Comparison of ENCODE assay signal across 13 cellular contexts in genomic region chr7:158494162-158494586, GRCh38.
DNase-seq lines count a peak whose midpoint lies in the region; ATAC-seq, FAIRE-seq and TF ChIP-seq lines count a peak whose summit lies in the region.
"Had no signal": no experiment of that assay in that cellular context is flagged by ENCODE, and none has a peak within 500 bp of the region (broad histone marks: within the 10 kb centered on the region; RNA-seq: fewer than 3 reads in every experiment).

No MANE protein-coding gene starts in this region.

- no peak overlapping the region for H2AFZ ChIP-seq in SU-DHL-6 (ENCODE audit: low read depth, low read length, severe bottlenecking)

- no peaks in the 10 kb centered on the region for H3K9me2 ChIP-seq in SU-DHL-6 (replicated peaks; ENCODE audit: insufficient read depth, low read length)

- H3K27me3 ChIP-seq in SU-DHL-6 (ENCODE audit: low read length) = no peaks in the 10 kb centered on the region

- no peak overlapping the region for H3K4me2 ChIP-seq in SU-DHL-6 (ENCODE audit: low read depth, low read length, poor library complexity, severe bottlenecking)

- DNase-seq in stimulated activated naive CD8-positive, alpha-beta T cell treated with anti-CD3 and anti-CD28 coated beads, Interleukin-15, amount 100 ng/mL, for 72 hours = peak; percentile 12 to 21
- DNase-seq in stimulated activated naive CD8-positive, alpha-beta T cell treated with anti-CD3 and anti-CD28 coated beads, Interleukin-15, Interleukin-2, amounts not matched to agents 100 U/mL and 50 U/mL, for 24 hours = no peak
- DNase-seq in HuH-7 (ENCODE audit: low spot score) (peak; percentile 46), urothelium cell line (ENCODE audit: low spot score) (peak; percentile 41), NCI-H1092 (lab: John Stamatoyannopoulos, UW) (no peak), iPS-NIHi11 (ENCODE audit: low spot score) (no peak), GDM1 (lab: John Stamatoyannopoulos, UW) (no peak)
- DNase-seq: NCI-H1930; stimulated activated CD4-positive, alpha-beta T cell treated with anti-CD3 and anti-CD28 coated beads, Interleukin-4, amount 100 ng/mL, for 1 hour had no signal

- H3K36me3 ChIP-seq in SU-DHL-6 (ENCODE audit: low read length) = no peaks in the 10 kb centered on the region

- no peak overlapping the region for H3K27ac ChIP-seq in SU-DHL-6 (ENCODE audit: low read depth, low read length)
- H3K27ac ChIP-seq: RWPE1 had no signal

- H3K4me3 ChIP-seq in SU-DHL-6 (ENCODE audit: insufficient read depth, low read length, poor library complexity, severe bottlenecking) = no peak overlapping the region

- H3K27ac Mint-ChIP-seq in stimulated activated naive CD8-positive, alpha-beta T cell treated with anti-CD3 and anti-CD28 coated beads, Interleukin-15, amount 100 ng/mL, for 72 hours = peak overlapping the region in 1 of 2 donors; percentile 27
- H3K27ac Mint-ChIP-seq: activated T-helper 1 cell treated with anti-CD3 and anti-CD28 coated beads, Interleukin-12 subunit alpha, Interleukin-12 subunit beta, Interleukin-2, Interleukin-4 antibody, amounts not matched to agents 30 ng/mL and 10 ng/mL and 1 ng/mL, durations not matched to agents 14 hours and 24 hours and 36 hours had no signal

- peaks cover 37% of the 10 kb centered on the region for H3K27me3 Mint-ChIP-seq in stimulated activated naive CD8-positive, alpha-beta T cell treated with anti-CD3 and anti-CD28 coated beads, Interleukin-15, amount 100 ng/mL, for 72 hours

- peaks cover 6% of the 10 kb centered on the region for H3K4me1 Mint-ChIP-seq in stimulated activated naive CD8-positive, alpha-beta T cell treated with anti-CD3 and anti-CD28 coated beads, Interleukin-15, amount 100 ng/mL, for 72 hours

- no peaks in the 10 kb centered on the region for H4K20me1 ChIP-seq in SU-DHL-6 (ENCODE audit: low read depth, low read length)

- peak; percentile 12 for TF ChIP-seq CTCF in SU-DHL-6 (IDR thresholded peaks at IDR 0.05; ENCODE audit: insufficient read depth, low read length, poor library complexity, severe bottlenecking)

- no peak for FAIRE-seq in urothelium cell line (lab: Jason Lieb, UNC)
- FAIRE-seq: GM12891 had no signal

- peak; percentile 52 for ATAC-seq in stimulated activated naive CD8-positive, alpha-beta T cell treated with anti-CD3 and anti-CD28 coated beads, Interleukin-15, amount 100 ng/mL, for 72 hours
- ATAC-seq in stimulated activated naive CD8-positive, alpha-beta T cell treated with anti-CD3 and anti-CD28 coated beads, Interleukin-15, Interleukin-2, amounts not matched to agents 100 U/mL and 50 U/mL, for 24 hours = no peak

- no peaks in the 10 kb centered on the region for H3K79me2 ChIP-seq in SU-DHL-6 (ENCODE audit: insufficient read depth, low read length)

- no peak overlapping the region for H3K4me3 Mint-ChIP-seq in stimulated activated naive CD8-positive, alpha-beta T cell treated with anti-CD3 and anti-CD28 coated beads, Interleukin-15, amount 100 ng/mL, for 72 hours
- H3K4me3 Mint-ChIP-seq: activated T-helper 1 cell treated with anti-CD3 and anti-CD28 coated beads, Interleukin-12 subunit alpha, Interleukin-12 subunit beta, Interleukin-2, Interleukin-4 antibody, amounts not matched to agents 30 ng/mL and 10 ng/mL and 1 ng/mL, durations not matched to agents 14 hours and 24 hours and 36 hours had no signal

- no peaks in the 10 kb centered on the region for H3F3A ChIP-seq in SU-DHL-6 (ENCODE audit: insufficient read depth)

- H3K9me3 ChIP-seq in SU-DHL-6 (ENCODE audit: insufficient read depth, low read length) = no peaks in the 10 kb centered on the region

- no peaks in the 10 kb centered on the region for H3K9me3 Mint-ChIP-seq in stimulated activated naive CD8-positive, alpha-beta T cell treated with anti-CD3 and anti-CD28 coated beads, Interleukin-15, amount 100 ng/mL, for 72 hours
- H3K9me3 Mint-ChIP-seq: activated T-helper 1 cell treated with anti-CD3 and anti-CD28 coated beads, Interleukin-12 subunit alpha, Interleukin-12 subunit beta, Interleukin-2, Interleukin-4 antibody, amounts not matched to agents 30 ng/mL and 10 ng/mL and 1 ng/mL, durations not matched to agents 14 hours and 24 hours and 36 hours had no signal

- H3K9ac ChIP-seq in SU-DHL-6 (ENCODE audit: low read length) = no peak overlapping the region

Comparison
In these comparisons a context has a peak if more than half of its experiments do, and no peak if none do; other contexts are left out.
1. DNase-seq: peak in stimulated activated naive CD8-positive, alpha-beta T cell treated with anti-CD3 and anti-CD28 coated beads, Interleukin-15, amount 100 ng/mL, for 72 hours (2 of 2), HuH-7 (single experiment) and urothelium cell line (single experiment); none in stimulated activated naive CD8-positive, alpha-beta T cell treated with anti-CD3 and anti-CD28 coated beads, Interleukin-15, Interleukin-2, amounts not matched to agents 100 U/mL and 50 U/mL, for 24 hours (single experiment), NCI-H1092 (single experiment), iPS-NIHi11 (single experiment) and GDM1 (single experiment).